In the genomic region with DNA sequence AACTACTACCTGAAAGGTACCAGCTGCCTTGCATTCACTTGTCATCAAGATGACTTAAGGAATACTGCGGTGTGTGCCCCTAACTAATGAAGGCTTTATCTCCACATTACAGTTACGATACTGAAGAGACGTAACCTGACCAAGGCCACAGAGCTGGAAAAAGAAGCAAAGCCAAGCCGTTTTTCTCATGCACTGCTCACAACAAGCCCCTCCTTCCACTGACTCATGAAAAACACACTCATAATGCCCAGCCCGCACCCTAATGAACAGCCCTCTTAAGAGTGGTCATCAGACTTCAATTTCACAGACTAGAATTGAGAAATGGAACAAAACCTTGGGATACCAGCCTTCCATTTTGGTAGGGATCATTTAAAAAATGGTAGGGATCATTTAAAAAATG, we compare ENCODE assay signal across 12 cellular contexts. TPM values are rescaled to one million over a fixed set of nuclear protein-coding genes. Genes with fewer than 3 reads are reported as not detected.
A peak's percentile ranks its signal among the peaks of the same experiment; 100 is the strongest.
DNase-seq lines count a peak whose midpoint lies in the region; ATAC-seq, FAIRE-seq and TF ChIP-seq lines count a peak whose summit lies in the region.
"Had no signal": no experiment of that assay in that cellular context is flagged by ENCODE, and none has a peak within 500 bp of the region (broad histone marks: within the 10 kb centered on the region; RNA-seq: fewer than 3 reads in every experiment).

No MANE protein-coding gene starts in this region.

- H3K36me3 ChIP-seq in BJ (ENCODE audit: control insufficient read depth, insufficient read depth, low read length), result peaks cover 25% of the 10 kb centered on the region
- peaks cover 49% of the 10 kb centered on the region for H3K36me3 ChIP-seq in IMR-90 (ENCODE audit: control insufficient read depth, insufficient read depth, low read length)
- H3K36me3 ChIP-seq in small intestine (ENCODE audit: control insufficient read depth in 2 of 2, insufficient read depth in 2 of 2, low read length in 2 of 2), result peaks cover 17 to 34% of the 10 kb centered on the region in 2 donors

- H4K8ac ChIP-seq in IMR-90 (ENCODE audit: low read depth in 2 of 2, low read length in 2 of 2), result no peak overlapping the region

- dilution Hi-C loops in IMR-90 (cut with HindIII; ENCODE audit: low sequenced_read_pairs, unreplicated experiment), result no loop called here

- peaks cover 25% of the 10 kb centered on the region; the same call in 1 of the 2 replicates for H4K20me1 ChIP-seq in IMR-90 (ENCODE audit: insufficient read depth, low read length)

- no peak for TF ChIP-seq RAD21 in IMR-90 (IDR thresholded peaks at IDR 0.05; ENCODE audit: low read length)

- H3K4me1 ChIP-seq in IMR-90 (ENCODE audit: control insufficient read depth, insufficient read depth, low read length) (peaks cover 6% of the 10 kb centered on the region), small intestine (ENCODE audit: control insufficient read depth in 2 of 2, insufficient read depth in 1 of 2, low read depth in 1 of 2, low read length in 1 of 2) (no peaks in the 10 kb centered on the region)

- H3K4me3 Mint-ChIP-seq in mesothelial cell of epicardium, result no peak overlapping the region

- intact Hi-C loops in IMR-90 (cut with micrococcal nuclease), result no loop called here

- DNase-seq in BJ (ENCODE audit: low read depth), result peak; percentile 24
- DNase-seq in IMR-90, result peak; percentile 83
- DNase-seq in dedifferentiated amniotic fluid mesenchymal stem cell (ENCODE audit: extremely low spot score), result peak; percentile 52
- no peak for DNase-seq in mesothelial cell of epicardium (ENCODE audit: low spot score in 2 of 2, unreplicated experiment in 2 of 2)
- no peak for DNase-seq in NCI-H526 treated with DMSO at 0.1 percent for 48 hours (lab: John Stamatoyannopoulos, UW)
- no peak for DNase-seq in amygdala (lab: John Stamatoyannopoulos, UW)
- DNase-seq in small intestine, result no peak
- DNase-seq: cerebellar nuclear complex, DMS153, NCI-H526 had no signal

- ATAC-seq in IMR-90 (ENCODE audit: low read depth) (peak; percentile 85), GM19467 (IDR thresholded peaks at IDR 0.05; ENCODE audit: unreplicated experiment) (no peak)

- H3K9me3 Mint-ChIP-seq in mesothelial cell of epicardium, result no peaks in the 10 kb centered on the region

- in situ Hi-C loops in IMR-90 (cut with MboI; ENCODE audit: low sequenced_read_pairs), result no loop called here

- WGBS in IMR-90 (ENCODE audit: extremely low coverage in 2 of 2, insufficient read length in 1 of 2), 2 experiments, result 89% methylated on average over 3 of the region's 5 CpGs; no CpG with 5 or more reads in 1 of the 2 experiments
- 85% methylated on average over 5 of the region's 5 CpGs for WGBS in small intestine, 3 donors

- TF ChIP-seq POLR2A in IMR-90 (IDR thresholded peaks at IDR 0.05; ENCODE audit: low read depth, low read length), result no peak

- POLR2A ChIA-PET in BJ (lab: Charles Lee) (no interaction called here), IMR-90 (lab: Charles Lee; ENCODE audit: unreplicated experiment) (interaction anchor here (0.6 kb wide), 1 partner anchor 1408 kb away, joined by 4 read pairs; no protein-coding TSS in a partner anchor)

- no peak overlapping the region for H4K5ac ChIP-seq in IMR-90 (ENCODE audit: low read depth, low read length)

- no peak overlapping the region for H2BK20ac ChIP-seq in IMR-90 (ENCODE audit: low read depth, low read length)

- peaks cover 43 to 44% of the 10 kb centered on the region in 2 experiments for H3K79me1 ChIP-seq in IMR-90 (ENCODE audit: low read depth in 1 of 2, low read length in 2 of 2)

- CTCF ChIA-PET in BJ (lab: Yijun Ruan, JAX), result interaction anchor here (0.7 to 1.1 kb wide), 2 partner anchors 12 to 28 kb away, joined by 3 to 4 read pairs; a partner anchor contains a TSS
- CTCF ChIA-PET in IMR-90 (lab: Yijun Ruan, JAX), result interaction anchor here (1.1 kb wide), 1 partner anchor 10 kb away, joined by 3 read pairs; no protein-coding TSS in a partner anchor

- no peak overlapping the region for H3K14ac ChIP-seq in IMR-90 (replicated peaks; ENCODE audit: low read depth, low read length)

- H3K27me3 ChIP-seq in BJ (ENCODE audit: control insufficient read depth, insufficient read depth, low read length) (no peaks in the 10 kb centered on the region), IMR-90 (ENCODE audit: control insufficient read depth, insufficient read depth, low read length) (no peaks in the 10 kb centered on the region), small intestine (ENCODE audit: control insufficient read depth in 2 of 2, insufficient read depth in 2 of 2, low read length in 2 of 2) (no peaks in the 10 kb centered on the region)

- no TSS peak for BruUV-seq in IMR-90 (replicated peaks; lab: Mats Ljungman, UMichigan)

- no peak overlapping the region for H2BK120ac ChIP-seq in IMR-90 (ENCODE audit: low read depth, low read length)

- peak overlapping the region; percentile 41 for H3K27ac Mint-ChIP-seq in mesothelial cell of epicardium

- H3K4me3 ChIP-seq in BJ (ENCODE audit: low read depth, low read length) (no peak overlapping the region), IMR-90 (ENCODE audit: insufficient read depth, low read depth, low read length) (no peak overlapping the region), small intestine (ENCODE audit: low read depth in 1 of 2, low read length in 2 of 2) (no peak overlapping the region)

- H2AFZ ChIP-seq in IMR-90 (replicated peaks; ENCODE audit: low read length, poor library complexity), result no peak overlapping the region

- no peak overlapping the region for H3K23ac ChIP-seq in IMR-90 (ENCODE audit: low read depth, low read length)

- H2BK15ac ChIP-seq in IMR-90 (ENCODE audit: low read depth, low read length), result no peak overlapping the region

- FAIRE-seq in small intestine (lab: Jason Lieb, UNC), result no peak
- FAIRE-seq: urothelium cell line had no signal

- H3K56ac ChIP-seq in IMR-90 (ENCODE audit: extremely low read depth, insufficient read depth, low read length), result no peak overlapping the region

- no peaks in the 10 kb centered on the region for H3K9me3 ChIP-seq in IMR-90 (ENCODE audit: control insufficient read depth, insufficient read depth, low read length)
- no peaks in the 10 kb centered on the region for H3K9me3 ChIP-seq in small intestine (ENCODE audit: control insufficient read depth, low read depth)

- no peak overlapping the region for H2BK5ac ChIP-seq in IMR-90 (ENCODE audit: low read depth, low read length, poor library complexity, severe bottlenecking)

- peaks cover 13% of the 10 kb centered on the region for H3K4me1 Mint-ChIP-seq in mesothelial cell of epicardium

- no peak overlapping the region for H3K27ac ChIP-seq in IMR-90 (ENCODE audit: insufficient read depth, low read length)
- no peak overlapping the region for H3K27ac ChIP-seq in small intestine (ENCODE audit: low read depth in 1 of 2, low read length in 1 of 2)

- H2AK5ac ChIP-seq in IMR-90 (ENCODE audit: low read depth, low read length), result 0 out of 2 replicates have a peak overlapping the region, but pooled peaks have one; percentile 1

- no peak overlapping the region for H3K18ac ChIP-seq in IMR-90 (ENCODE audit: low read depth, low read length)

- H3K9me1 ChIP-seq in IMR-90 (ENCODE audit: insufficient read depth, low read length), result peaks cover 12% of the 10 kb centered on the region; the same call in 1 of the 2 replicates

- no peak overlapping the region for H4K91ac ChIP-seq in IMR-90 (ENCODE audit: insufficient read depth, low read depth, low read length)

- peak overlapping the region; percentile 32 for H2AK9ac ChIP-seq in IMR-90 (replicated peaks; ENCODE audit: low read depth, low read length, poor library complexity)

- no peaks in the 10 kb centered on the region for H3K27me3 Mint-ChIP-seq in mesothelial cell of epicardium (ENCODE audit: low read depth)

- H3K36me3 Mint-ChIP-seq in mesothelial cell of epicardium, result peaks cover 37% of the 10 kb centered on the region

- no peak overlapping the region for H3K9ac ChIP-seq in IMR-90 (ENCODE audit: low read depth, low read length)

- H3K4me2 ChIP-seq in IMR-90 (ENCODE audit: low read depth, low read length), result no peak overlapping the region

- no peak for TF ChIP-seq CTCF in BJ (IDR thresholded peaks at IDR 0.05; ENCODE audit: insufficient read depth, low read depth, low read length)
- TF ChIP-seq CTCF in IMR-90 (conservative IDR thresholded peaks at IDR 0.05; ENCODE audit: low read depth, low read length), result no peak
- TF ChIP-seq CTCF in mesothelial cell of epicardium (IDR thresholded peaks at IDR 0.05; ENCODE audit: unreplicated experiment), result no peak

- H3K4ac ChIP-seq in IMR-90 (ENCODE audit: low read depth, low read length), result no peak overlapping the region

TF ChIP-seq in IMR-90, 13 proteins besides CTCF, POLR2A, EP300 and RAD21 (continues in another document):
- no peak for TF ChIP-seq BHLHE40 (IDR thresholded peaks at IDR 0.05; ENCODE audit: low read depth, low read length)
- TF ChIP-seq, protein P1, sequence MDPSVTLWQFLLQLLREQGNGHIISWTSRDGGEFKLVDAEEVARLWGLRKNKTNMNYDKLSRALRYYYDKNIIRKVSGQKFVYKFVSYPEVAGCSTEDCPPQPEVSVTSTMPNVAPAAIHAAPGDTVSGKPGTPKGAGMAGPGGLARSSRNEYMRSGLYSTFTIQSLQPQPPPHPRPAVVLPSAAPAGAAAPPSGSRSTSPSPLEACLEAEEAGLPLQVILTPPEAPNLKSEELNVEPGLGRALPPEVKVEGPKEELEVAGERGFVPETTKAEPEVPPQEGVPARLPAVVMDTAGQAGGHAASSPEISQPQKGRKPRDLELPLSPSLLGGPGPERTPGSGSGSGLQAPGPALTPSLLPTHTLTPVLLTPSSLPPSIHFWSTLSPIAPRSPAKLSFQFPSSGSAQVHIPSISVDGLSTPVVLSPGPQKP (IDR thresholded peaks at IDR 0.05; ENCODE audit: borderline replicate concordance, low read depth, low read length), result no peak
- TF ChIP-seq CEBPB (IDR thresholded peaks at IDR 0.05; ENCODE audit: low read depth, low read length), result no peak
- TF ChIP-seq NFE2L2 (IDR thresholded peaks at IDR 0.05; ENCODE audit: low read depth, low read length), result no peak
- no peak for TF ChIP-seq FOS (IDR thresholded peaks at IDR 0.05; ENCODE audit: low read depth, low read length)
- TF ChIP-seq MXI1 (IDR thresholded peaks at IDR 0.05; ENCODE audit: borderline replicate concordance, low read depth, low read length), result no peak
- TF ChIP-seq MAZ (IDR thresholded peaks at IDR 0.05; ENCODE audit: borderline replicate concordance, low read depth, low read length), result no peak
- no peak for TF ChIP-seq RCOR1 (IDR thresholded peaks at IDR 0.05; ENCODE audit: insufficient replicate concordance, low read length)
- no peak for TF ChIP-seq SMC3 (IDR thresholded peaks at IDR 0.05; ENCODE audit: low read depth, low read length)
- no peak for TF ChIP-seq RFX5 (IDR thresholded peaks at IDR 0.05; ENCODE audit: low read depth, low read length)
- no peak for TF ChIP-seq CHD1 (IDR thresholded peaks at IDR 0.05; ENCODE audit: low read depth, low read length)

RNA-seq across cellular contexts. Expression of a gene that starts 11.6 kb away (rescaled TPM):
- polyA plus RNA-seq in BJ (2011; rRNA removed) (47.8 and 54.5 TPM in 2 replicates), IMR-90 (2012; rRNA removed) (86.6 and 87.0 TPM in 2 replicates), small intestine (10 to 100 TPM; 51.4 to 65.2 (median 51.9) TPM)
- 16.9 and 19.7 TPM in 2 replicates for polyA minus RNA-seq in BJ (2011; rRNA and poly(A)+ RNA removed)
- total RNA-seq in IMR-90 (2012; rRNA removed) (91.8 and 144 TPM in 2 replicates), mesothelial cell of epicardium (70.1 to 74.9 TPM (median 73.4 TPM) in 3 replicates)
- polyA plus RNA-seq in IMR-90 (2012; cell fraction: cytosol; rRNA removed), result 36.9 and 48.4 TPM in 2 replicates
- 30.8 and 43.7 TPM in 2 replicates for polyA plus RNA-seq in IMR-90 (2012; cell fraction: nucleus; rRNA removed; ENCODE audit: low replicate concordance)

Comparison
In these comparisons a context has a peak if more than half of its experiments do, and no peak if none do; other contexts are left out.
1. DNase-seq: peak in BJ (single experiment), IMR-90 (single experiment) and dedifferentiated amniotic fluid mesenchymal stem cell (single experiment); none in mesothelial cell of epicardium (0 of 2), NCI-H526 treated with DMSO at 0.1 percent for 48 hours (single experiment), amygdala (0 of 56) and small intestine (single experiment).